ENCODE assay signal across 9 cellular contexts in the genomic region with DNA sequence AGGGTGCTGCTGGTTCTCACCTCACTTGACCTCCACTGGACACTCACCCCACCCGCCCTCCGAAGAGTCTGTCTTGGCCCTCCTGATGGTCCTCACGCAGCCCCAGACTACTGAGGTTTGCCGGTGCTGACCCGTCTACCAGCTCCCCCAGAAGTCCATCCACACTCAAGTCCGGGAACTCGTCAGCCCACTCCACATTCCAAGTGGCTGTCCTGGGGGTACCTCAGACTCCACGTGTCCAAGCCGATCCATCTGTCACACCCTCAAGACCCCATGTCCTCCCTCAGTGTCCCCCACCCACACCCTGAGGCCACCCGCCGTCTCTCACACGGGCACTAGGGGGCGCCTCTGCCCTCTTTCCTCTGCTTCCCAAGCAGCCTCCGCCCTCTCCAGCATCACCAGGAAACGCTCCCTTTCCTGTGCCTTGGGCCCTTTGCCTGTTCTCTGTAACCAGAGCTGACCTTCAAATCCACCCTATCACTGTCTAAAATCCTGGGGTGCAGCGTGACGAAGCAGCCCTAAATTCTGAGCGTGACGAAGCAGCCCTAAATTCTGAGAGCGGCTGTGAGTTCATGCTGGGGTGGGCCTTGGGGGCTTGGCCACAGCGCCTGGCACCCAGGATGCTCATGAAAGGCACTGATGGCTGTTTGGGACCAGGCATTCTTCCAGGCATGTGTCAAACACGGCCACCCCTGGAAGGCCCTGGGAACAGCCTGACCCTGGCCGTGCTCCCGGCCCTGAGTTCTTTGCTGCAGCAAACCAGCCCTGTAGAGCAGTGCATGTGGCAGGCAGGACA.
DNase-seq lines count a peak whose midpoint lies in the region; ATAC-seq, FAIRE-seq and TF ChIP-seq lines count a peak whose summit lies in the region.
"Had no signal": no experiment of that assay in that cellular context is flagged by ENCODE, and none has a peak within 500 bp of the region (broad histone marks: within the 10 kb centered on the region; RNA-seq: fewer than 3 reads in every experiment).

No MANE protein-coding gene starts in this region.

- peaks cover 7% of the 10 kb centered on the region for H3K27me3 Mint-ChIP-seq in endothelial cell (ENCODE audit: unreplicated experiment)

- no peak for FAIRE-seq in D721Med (lab: Jason Lieb, UNC)

- H3K4me1 Mint-ChIP-seq in endothelial cell (ENCODE audit: unreplicated experiment): peaks cover 8% of the 10 kb centered on the region

- H3K4me3 Mint-ChIP-seq in endothelial cell (ENCODE audit: unreplicated experiment): no peak overlapping the region

- H3K27ac Mint-ChIP-seq in endothelial cell (ENCODE audit: unreplicated experiment): peak overlapping the region; percentile 46

- H3K27me3 ChIP-seq in HL-60 (ENCODE audit: insufficient read depth, poor library complexity, severe bottlenecking): no peaks in the 10 kb centered on the region

- no peak for ATAC-seq in HG02642 (IDR thresholded peaks at IDR 0.05; ENCODE audit: poor library complexity, unreplicated experiment)

- H3K4me3 ChIP-seq in HL-60 (replicated peaks; ENCODE audit: insufficient read depth, low read length): no peak overlapping the region
- H3K4me3 ChIP-seq: SJSA1 had no signal

- peak; percentile 57 for TF ChIP-seq CTCF in D721Med (IDR thresholded peaks at IDR 0.05; ENCODE audit: insufficient read depth, missing control alignments)
- TF ChIP-seq CTCF in HL-60 (IDR thresholded peaks at IDR 0.05; ENCODE audit: insufficient read depth, low read length): peak; percentile 38
- peak; percentile 66 for TF ChIP-seq CTCF in endothelial cell (IDR thresholded peaks at IDR 0.05; ENCODE audit: unreplicated experiment)

- DNase-seq in D721Med (ENCODE audit: insufficient read length, low spot score) (peak; percentile 89), HL-60 (ENCODE audit: low read depth in 1 of 2, low spot score in 1 of 2) (peak in 1 of 2 experiments; percentile 46), SW 1271 (lab: John Stamatoyannopoulos, UW) (peak; percentile 24 to 42), endothelial cell (ENCODE audit: low spot score) (peak; percentile 81), myocyte (ENCODE audit: low read depth) (peak; percentile 56), KG1 (lab: John Stamatoyannopoulos, UW) (no peak), GDM1 (lab: John Stamatoyannopoulos, UW) (no peak)

- no peaks in the 10 kb centered on the region for H3K9me3 Mint-ChIP-seq in endothelial cell (ENCODE audit: unreplicated experiment)

- no peak overlapping the region for H3K27ac ChIP-seq in HL-60 (replicated peaks)
- H3K27ac ChIP-seq: SJSA1 had no signal

- no peaks in the 10 kb centered on the region for H3K36me3 Mint-ChIP-seq in endothelial cell (ENCODE audit: low read depth, unreplicated experiment)

Comparison
In these comparisons a context has a peak if more than half of its experiments do, and no peak if none do; other contexts are left out.
1. DNase-seq: peak in D721Med (single experiment), SW 1271 (2 of 2), endothelial cell (single experiment) and myocyte (single experiment); none in KG1 (single experiment) and GDM1 (single experiment).
2. Peak in every context shown above with its lines, with median percentiles within 50 percentile points of each other: CTCF ChIP-seq.